ENCODE assay signal across 8 cellular contexts in the genomic region with DNA sequence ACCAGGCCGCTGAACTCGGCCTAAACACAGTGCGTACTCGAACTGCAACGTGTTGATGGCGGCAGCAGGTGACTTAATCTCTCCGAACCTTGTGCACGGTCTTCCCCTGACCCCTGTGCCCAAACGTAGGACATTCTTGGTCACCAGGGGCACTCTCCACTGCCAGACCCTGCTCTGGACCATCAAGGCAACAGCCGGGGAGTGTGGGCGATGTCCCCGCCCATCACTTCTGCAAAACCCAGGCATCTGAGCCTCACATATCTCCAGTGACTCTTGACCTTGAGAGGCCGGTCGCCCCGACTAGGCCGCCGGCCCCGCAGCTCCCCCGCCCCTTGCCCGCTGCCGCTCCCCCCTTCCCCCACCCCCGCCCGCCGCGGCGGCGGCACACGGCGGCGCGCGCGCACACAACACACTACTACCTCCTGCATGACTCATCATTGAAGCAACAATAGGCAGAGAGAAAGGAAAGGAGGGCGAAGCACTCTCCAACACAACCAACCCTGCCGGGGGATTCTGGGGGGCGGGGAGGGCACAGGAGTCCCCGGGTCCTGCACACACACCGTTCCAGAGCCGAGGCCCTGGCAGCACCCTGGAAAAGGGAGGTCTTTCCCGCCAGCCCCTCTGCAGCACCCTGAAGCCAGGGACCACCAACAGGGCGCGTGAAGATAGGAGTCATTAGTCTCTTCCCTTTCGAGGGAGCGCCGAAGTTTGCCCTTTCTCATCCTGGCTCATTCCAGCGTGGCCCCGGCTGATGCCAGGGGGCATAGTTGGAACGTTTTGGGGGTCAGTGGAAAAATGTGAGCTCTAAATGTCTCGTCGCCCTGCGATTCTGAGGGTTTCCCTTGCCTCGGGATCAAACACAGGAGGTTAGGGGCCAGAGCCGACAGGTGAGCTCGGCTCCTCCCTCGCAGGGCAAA. TPM values are rescaled to one million over a fixed set of nuclear protein-coding genes. Genes with fewer than 3 reads are reported as not detected.
A peak's percentile ranks its signal among the peaks of the same experiment; 100 is the strongest.
DNase-seq lines count a peak whose midpoint lies in the region; ATAC-seq, FAIRE-seq and TF ChIP-seq lines count a peak whose summit lies in the region.

No MANE protein-coding gene starts in this region.

- H3K27ac ChIP-seq in endothelial cell of umbilical vein (ENCODE audit: insufficient read depth, low read depth, low read length) = peak overlapping the region; percentile 99
- peak overlapping the region; percentile 100 for H3K27ac ChIP-seq in mucosa of rectum (ENCODE audit: low read depth in 2 of 2, low read length in 2 of 2)
- peak overlapping the region; percentile 96 for H3K27ac ChIP-seq in subcutaneous abdominal adipose tissue (ENCODE audit: low read depth, low read length)

- no peaks in the 10 kb centered on the region for H4K20me1 ChIP-seq in endothelial cell of umbilical vein (replicated peaks; ENCODE audit: control insufficient read depth, extremely low read depth, insufficient read depth, low read length)

- no peak for FAIRE-seq in endothelial cell of umbilical vein (lab: Jason Lieb, UNC)

- TF ChIP-seq CTCF in endothelial cell of umbilical vein (IDR thresholded peaks at IDR 0.05; ENCODE audit: extremely low read depth in 1 of 2, insufficient read depth in 1 of 2, low read depth in 1 of 2, low read length in 2 of 2) = no peak

- DNase-seq in NCI-H1092 treated with DMSO at 0.1 percent for 48 hours (lab: John Stamatoyannopoulos, UW) (peak; percentile 25), NCI-H1092 (lab: John Stamatoyannopoulos, UW) (no peak), NOMO-1 treated with dmso at 0.1 percent for 144 hours (lab: John Stamatoyannopoulos, UW; ENCODE audit: unreplicated experiment) (peak; percentile 39), activated T-cell treated with anti-CD3 and anti-CD28 coated beads for 4 hours (peak; percentile 48), endothelial cell of umbilical vein (ENCODE audit: low read depth, low spot score) (peak; percentile 88)

- peak overlapping the region; percentile 92 for H3K4me2 ChIP-seq in endothelial cell of umbilical vein (ENCODE audit: insufficient read depth, low read length)

- H3K36me3 ChIP-seq in endothelial cell of umbilical vein (ENCODE audit: control insufficient read depth in 2 of 2, extremely low read depth in 1 of 2, insufficient read depth in 2 of 2, low read length in 2 of 2) = no peaks in the 10 kb centered on the region
- H3K36me3 ChIP-seq in mucosa of rectum (ENCODE audit: control insufficient read depth in 2 of 2, insufficient read depth in 2 of 2, low read length in 2 of 2) = no peaks in the 10 kb centered on the region
- no peaks in the 10 kb centered on the region for H3K36me3 ChIP-seq in subcutaneous abdominal adipose tissue (ENCODE audit: control insufficient read depth in 5 of 5, insufficient read depth in 5 of 5, low read length in 5 of 5)

- no peaks in the 10 kb centered on the region for H3K9me1 ChIP-seq in endothelial cell of umbilical vein (replicated peaks; ENCODE audit: control insufficient read depth, extremely low read depth, insufficient read depth, low read length)

- ATAC-seq in GM21526 (IDR thresholded peaks at IDR 0.05; ENCODE audit: low FRiP score, unreplicated experiment) = no peak

- H3K9me3 ChIP-seq in endothelial cell of umbilical vein (replicated peaks; ENCODE audit: control insufficient read depth, insufficient read depth, low read length) (no peaks in the 10 kb centered on the region), mucosa of rectum (ENCODE audit: control insufficient read depth in 2 of 2, low read length in 2 of 2) (no peaks in the 10 kb centered on the region), subcutaneous abdominal adipose tissue (ENCODE audit: control insufficient read depth in 5 of 5, low read length in 5 of 5) (no peaks in the 10 kb centered on the region)

- peaks cover 24% of the 10 kb centered on the region for H3K79me2 ChIP-seq in endothelial cell of umbilical vein (ENCODE audit: control insufficient read depth, insufficient read depth, low read length)

- POLR2A ChIA-PET in endothelial cell of umbilical vein (lab: Charles Lee) = interaction anchor here (1.6 kb wide), 1 partner anchor 16 kb away, joined by 4 read pairs; no protein-coding TSS in a partner anchor

- TSS peak; percentile 12 for BruUV-seq in endothelial cell of umbilical vein (replicated peaks; lab: Mats Ljungman, UMichigan)

- CTCF ChIA-PET in endothelial cell of umbilical vein (lab: Charles Lee) = interaction anchor here (0.6 to 4.1 kb wide), 5 partner anchors 13 to 17 kb away, joined by 3 to 47 read pairs (median 6); no protein-coding TSS in a partner anchor

- peaks cover 39% of the 10 kb centered on the region for H3K4me1 ChIP-seq in endothelial cell of umbilical vein (ENCODE audit: control insufficient read depth, extremely low read depth, insufficient read depth, low read length)
- peaks cover 66 to 70% of the 10 kb centered on the region in 2 donors for H3K4me1 ChIP-seq in mucosa of rectum (ENCODE audit: control insufficient read depth in 2 of 2, insufficient read depth in 2 of 2, low read length in 2 of 2)
- H3K4me1 ChIP-seq in subcutaneous abdominal adipose tissue (ENCODE audit: control insufficient read depth in 5 of 5, insufficient read depth in 5 of 5, low read length in 5 of 5) = peaks cover 34 to 81% (median 69%) of the 10 kb centered on the region in 5 donors

- peak overlapping the region; percentile 9 for H2AFZ ChIP-seq in endothelial cell of umbilical vein (ENCODE audit: low read depth, low read length)

- intact Hi-C loops in endothelial cell of umbilical vein (cut with micrococcal nuclease) = no loop called here

- dilution Hi-C loops in endothelial cell of umbilical vein (cut with MboI; ENCODE audit: extremely low pct_ligation_motif_present, low sequenced_read_pairs) = no loop called here

- peak overlapping the region; percentile 30 to 69 (median 33) for H3K4me3 ChIP-seq in endothelial cell of umbilical vein (replicated peaks in 1 of 3; ENCODE audit: insufficient read depth in 1 of 3, low read depth in 1 of 3, low read length in 3 of 3)
- H3K4me3 ChIP-seq in mucosa of rectum (ENCODE audit: low read length in 2 of 2) = peak overlapping the region; percentile 89 to 91
- H3K4me3 ChIP-seq in subcutaneous abdominal adipose tissue (ENCODE audit: low read depth in 1 of 5, low read length in 5 of 5) = peak overlapping the region; percentile 73 to 97 (median 84)

- H3K27me3 ChIP-seq in endothelial cell of umbilical vein (ENCODE audit: control insufficient read depth in 2 of 2, insufficient read depth in 2 of 2, low read length in 2 of 2) (no peaks in the 10 kb centered on the region), mucosa of rectum (ENCODE audit: control insufficient read depth in 2 of 2, insufficient read depth in 2 of 2, low read length in 2 of 2) (no peaks in the 10 kb centered on the region), subcutaneous abdominal adipose tissue (ENCODE audit: control insufficient read depth in 5 of 5, insufficient read depth in 4 of 5, low read length in 5 of 5) (no peaks in the 10 kb centered on the region)

- no peak for TF ChIP-seq POLR2A in endothelial cell of umbilical vein (IDR thresholded peaks at IDR 0.05; ENCODE audit: low read depth, low read length)

- peak overlapping the region; percentile 99 for H3K9ac ChIP-seq in endothelial cell of umbilical vein (replicated peaks; ENCODE audit: extremely low read depth, insufficient read depth, low read length)
- peak overlapping the region; percentile 98 to 99 for H3K9ac ChIP-seq in mucosa of rectum (ENCODE audit: low read depth in 1 of 2, low read length in 2 of 2)
- H3K9ac ChIP-seq in subcutaneous abdominal adipose tissue (ENCODE audit: low read length in 5 of 5) = peak overlapping the region; percentile 68 to 95 (median 91)

TF ChIP-seq in endothelial cell of umbilical vein, 7 proteins besides CTCF, POLR2A, EP300 and RAD21:
- TF ChIP-seq, protein P1, sequence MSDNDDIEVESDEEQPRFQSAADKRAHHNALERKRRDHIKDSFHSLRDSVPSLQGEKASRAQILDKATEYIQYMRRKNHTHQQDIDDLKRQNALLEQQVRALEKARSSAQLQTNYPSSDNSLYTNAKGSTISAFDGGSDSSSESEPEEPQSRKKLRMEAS (IDR thresholded peaks at IDR 0.05; ENCODE audit: insufficient read depth, insufficient read length) = no peak
- TF ChIP-seq GATA2 (IDR thresholded peaks at IDR 0.05; ENCODE audit: insufficient read depth, insufficient read length, low read depth, low read length) (no peak), MYC (IDR thresholded peaks at IDR 0.05; ENCODE audit: low read depth, low read length) (no peak), JUN (IDR thresholded peaks at IDR 0.05; ENCODE audit: borderline replicate concordance, insufficient read depth, insufficient read length, low read depth) (peak; percentile 60), POLR2AphosphoS5 (IDR thresholded peaks at IDR 0.05; ENCODE audit: insufficient read depth, low read depth, low read length) (no peak), EZH2 (IDR thresholded peaks at IDR 0.05; ENCODE audit: borderline replicate concordance, low read depth, low read length, severe bottlenecking) (no peak), FOS (IDR thresholded peaks at IDR 0.05; ENCODE audit: borderline replicate concordance, insufficient read depth, low read length) (peak; percentile 63)

RNA-seq across cellular contexts. Expression of gene MNT, which starts 1.9 kb away (rescaled TPM):
- 21.6 TPM in 2 replicates for total RNA-seq in endothelial cell of umbilical vein
- 4.1 and 6.6 TPM in 2 replicates for polyA plus RNA-seq in endothelial cell of umbilical vein
- 3.1 and 3.8 TPM in 2 replicates for polyA plus RNA-seq in endothelial cell of umbilical vein (2011; cell fraction: cytosol; rRNA removed)
- polyA plus RNA-seq in endothelial cell of umbilical vein (2011; cell fraction: nucleus; rRNA removed) = 16.3 and 21.0 TPM in 2 replicates
- 8.5 and 13.1 TPM in 2 replicates for polyA plus RNA-seq in endothelial cell of umbilical vein (2012)
- 5.5 and 8.6 TPM in 2 replicates for polyA minus RNA-seq in endothelial cell of umbilical vein
- polyA minus RNA-seq in endothelial cell of umbilical vein (2011; cell fraction: cytosol; rRNA and poly(A)+ RNA removed) = 7.8 TPM
- 7.6 and 17.2 TPM in 2 replicates for polyA minus RNA-seq in endothelial cell of umbilical vein (2011; cell fraction: nucleus; rRNA and poly(A)+ RNA removed)

Comparison
In these comparisons a context has a peak if more than half of its experiments do, and no peak if none do; other contexts are left out.
1. H3K4me3 ChIP-seq: peak in every context shown above with its lines; median percentile 90 in mucosa of rectum; 84 in subcutaneous abdominal adipose tissue; 33 in endothelial cell of umbilical vein.